Comparison of ENCODE assay signal across 9 cellular contexts in the genomic region with DNA sequence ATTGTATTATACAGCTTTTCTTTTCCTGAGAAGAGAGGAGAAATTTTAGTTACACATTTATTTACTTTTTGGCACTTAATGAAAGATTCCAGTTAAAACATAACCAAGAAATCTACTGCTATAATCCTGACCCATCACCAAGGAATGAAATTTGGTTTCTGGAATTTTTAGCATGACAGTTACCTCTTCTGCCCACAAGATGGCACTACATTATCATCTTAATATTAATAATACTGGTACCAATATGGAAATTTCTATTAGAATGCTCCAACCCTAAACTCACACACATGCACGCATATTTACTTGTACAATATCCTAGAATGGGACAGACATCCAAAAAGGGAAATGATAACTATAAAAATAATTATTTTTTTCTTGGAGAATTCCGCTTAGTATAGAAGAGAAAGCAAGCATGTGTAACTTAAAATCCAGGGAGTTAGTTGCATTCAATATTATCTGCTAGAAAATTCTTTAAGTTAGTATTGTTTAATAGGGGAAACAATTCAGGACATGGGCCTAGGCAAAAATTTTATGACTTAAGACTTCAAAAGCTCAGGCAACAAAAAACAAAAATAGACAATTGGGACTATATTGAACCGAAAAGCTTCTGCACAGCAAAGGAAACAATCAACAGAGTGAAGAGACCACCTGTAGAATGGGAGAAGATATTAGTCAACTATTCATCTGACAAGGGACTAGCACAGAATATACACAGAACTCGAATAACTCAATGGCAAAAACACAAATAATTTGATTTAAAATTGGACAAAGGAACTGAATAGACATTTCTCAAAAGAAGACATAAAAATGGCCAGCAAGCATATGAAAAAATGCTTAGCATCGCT.
DNase-seq lines count a peak whose midpoint lies in the region; ATAC-seq and TF ChIP-seq lines count a peak whose summit lies in the region.
"Had no signal": no experiment of that assay in that cellular context is flagged by ENCODE, and none has a peak within 500 bp of the region (broad histone marks: within the 10 kb centered on the region; RNA-seq: fewer than 3 reads in every experiment).

No MANE protein-coding gene starts in this region.

- ATAC-seq in HG03175 (IDR thresholded peaks at IDR 0.05; ENCODE audit: unreplicated experiment) = no peak
- ATAC-seq in GM19397 (IDR thresholded peaks at IDR 0.05; ENCODE audit: unreplicated experiment) = no peak
- no peak for ATAC-seq in HG03342 (IDR thresholded peaks at IDR 0.05; ENCODE audit: unreplicated experiment)

- H3K27ac ChIP-seq in 22Rv1 (no peak overlapping the region), RWPE1 (no peak overlapping the region)

- POLR2A ChIA-PET in RWPE1 (lab: Yijun Ruan, JAX; ENCODE audit: low non-redundant PET) = no interaction called here

- DNase-seq in GM12865 (ENCODE audit: low read depth) (no peak), RWPE1 (ENCODE audit: low spot score) (peak; percentile 16), glomerular visceral epithelial cell (ENCODE audit: extremely low spot score) (peak; percentile 59)
- no peak for DNase-seq in activated CD8-positive, alpha-beta memory T cell treated with anti-CD3 and anti-CD28 coated beads, Interleukin-2, amount 50 U/mL, for 4 hours
- DNase-seq: activated naive CD8-positive, alpha-beta T cell treated with anti-CD3 and anti-CD28 coated beads, Interleukin-2, amount 10 ng/mL, durations not matched to agents 7 days and 5 days had no signal

- TF ChIP-seq CTCF in 22Rv1 (IDR thresholded peaks at IDR 0.05) (peak; percentile 92), GM12865 (IDR thresholded peaks at IDR 0.05; ENCODE audit: insufficient read depth, low read depth, low read length, missing control alignments) (peak; percentile 52), RWPE1 (conservative IDR thresholded peaks at IDR 0.05; ENCODE audit: low read depth) (peak; percentile 84)

- CTCF ChIA-PET in RWPE1 (lab: Yijun Ruan, JAX) = interaction anchor here (0.6 to 1.2 kb wide), 6 partner anchors 9 to 1062 kb away, joined by 3 to 9 read pairs (median 3); no protein-coding TSS in a partner anchor

- no peak overlapping the region for H3K4me3 ChIP-seq in GM12865 (ENCODE audit: low read depth, low read length)

Comparison
In these comparisons a context has a peak if more than half of its experiments do, and no peak if none do; other contexts are left out.
1. DNase-seq: peak in RWPE1 (single experiment) and glomerular visceral epithelial cell (single experiment); none in GM12865 (single experiment) and activated CD8-positive, alpha-beta memory T cell treated with anti-CD3 and anti-CD28 coated beads, Interleukin-2, amount 50 U/mL, for 4 hours (single experiment).
2. Peak in every context shown above with its lines, with median percentiles within 50 percentile points of each other: CTCF ChIP-seq.